In genomic region chr10:122374859-122375721, GRCh38 we compare ENCODE assay signal across 8 cellular contexts. TPM values are rescaled to one million over a fixed set of nuclear protein-coding genes. Genes with fewer than 3 reads are reported as not detected.
DNase-seq lines count a peak whose midpoint lies in the region; ATAC-seq and TF ChIP-seq lines count a peak whose summit lies in the region.

No MANE protein-coding gene starts in this region.

- peaks cover 26% of the 10 kb centered on the region for H3K27me3 ChIP-seq in osteoblast (ENCODE audit: insufficient read depth, low read length)
- no peaks in the 10 kb centered on the region for H3K27me3 ChIP-seq in testis

- TF ChIP-seq CTCF in osteoblast (IDR thresholded peaks at IDR 0.05; ENCODE audit: extremely low read depth, low read depth, low read length) (no peak), testis (IDR thresholded peaks at IDR 0.05) (no peak)

- peak overlapping the region; percentile 94 for H3K4me3 ChIP-seq in osteoblast (ENCODE audit: insufficient read depth, low read length)
- peak overlapping the region; percentile 76 to 89 for H3K4me3 ChIP-seq in testis

- peaks cover 11% of the 10 kb centered on the region for H4K20me1 ChIP-seq in osteoblast (ENCODE audit: insufficient read depth, low read length)

- no peak for TF ChIP-seq POLR2A in testis (IDR thresholded peaks at IDR 0.05)

- peaks cover 60% of the 10 kb centered on the region for H3K4me1 Mint-ChIP-seq in activated naive CD4-positive, alpha-beta T cell treated with anti-CD3 and anti-CD28 coated beads, Interleukin-2, amount 50 U/mL, for 24 hours

- H3K36me3 Mint-ChIP-seq in activated naive CD4-positive, alpha-beta T cell treated with anti-CD3 and anti-CD28 coated beads, Interleukin-2, amount 50 U/mL, for 24 hours = no peaks in the 10 kb centered on the region

- H3K36me3 ChIP-seq in osteoblast (ENCODE audit: insufficient read depth, low read length) = no peaks in the 10 kb centered on the region
- no peaks in the 10 kb centered on the region for H3K36me3 ChIP-seq in testis (ENCODE audit: low read depth, missing control alignments)

- peaks cover 26% of the 10 kb centered on the region for H3K79me2 ChIP-seq in osteoblast (ENCODE audit: insufficient read depth, low read length)

- H3K4me3 Mint-ChIP-seq in activated naive CD4-positive, alpha-beta T cell treated with anti-CD3 and anti-CD28 coated beads, Interleukin-2, amount 50 U/mL, for 24 hours = peak overlapping the region; percentile 95

- WGBS in testis, 2 donors = 0 to 2% methylated on average over 14 to 32 of the region's 93 CpGs

- H3K9me3 Mint-ChIP-seq in activated naive CD4-positive, alpha-beta T cell treated with anti-CD3 and anti-CD28 coated beads, Interleukin-2, amount 50 U/mL, for 24 hours = no peaks in the 10 kb centered on the region

- H3K9me3 ChIP-seq in osteoblast (ENCODE audit: low read depth, low read length) = no peaks in the 10 kb centered on the region
- H3K9me3 ChIP-seq in testis = no peaks in the 10 kb centered on the region

- peak; percentile 70 for DNase-seq in CD1c-positive myeloid dendritic cell (ENCODE audit: extremely low spot score)
- peak; percentile 47 to 60 for DNase-seq in SHP77 (lab: John Stamatoyannopoulos, UW)
- DNase-seq in glomerular visceral epithelial cell (ENCODE audit: extremely low spot score) = peak; percentile 72
- DNase-seq in osteoblast (ENCODE audit: insufficient read length, low spot score, missing footprints) = peak; percentile 92
- DNase-seq in testis = peak; percentile 57

- H3K4me1 ChIP-seq in osteoblast (ENCODE audit: insufficient read depth, low read length) = peaks cover 10% of the 10 kb centered on the region
- peaks cover 10% of the 10 kb centered on the region for H3K4me1 ChIP-seq in testis

- peak overlapping the region; percentile 99 for H3K4me2 ChIP-seq in osteoblast (ENCODE audit: insufficient read depth, low read length)

- H3K27me3 Mint-ChIP-seq in activated naive CD4-positive, alpha-beta T cell treated with anti-CD3 and anti-CD28 coated beads, Interleukin-2, amount 50 U/mL, for 24 hours = no peaks in the 10 kb centered on the region

- H2AFZ ChIP-seq in osteoblast (ENCODE audit: low read length) = peak overlapping the region; percentile 95

- intact Hi-C loops in testis (cut with DNase I; ENCODE audit: low total_unique reads) = no loop called here

- H3K27ac ChIP-seq in osteoblast (ENCODE audit: low read depth, low read length) (peak overlapping the region; percentile 63), testis (peak overlapping the region; percentile 82 to 96)

- H3K27ac Mint-ChIP-seq in activated naive CD4-positive, alpha-beta T cell treated with anti-CD3 and anti-CD28 coated beads, Interleukin-2, amount 50 U/mL, for 24 hours = peak overlapping the region; percentile 99

- peak; percentile 41 for ATAC-seq in GM19328 (IDR thresholded peaks at IDR 0.05; ENCODE audit: unreplicated experiment)
- ATAC-seq in HG03439 (IDR thresholded peaks at IDR 0.05; ENCODE audit: unreplicated experiment) = peak; percentile 61

RNA-seq across cellular contexts. Expression of gene PLEKHA1, which starts 0.6 kb away (rescaled TPM):
- total RNA-seq in osteoblast (17.4 and 19.7 TPM in 2 replicates), testis (10 to 100 TPM; 27.6 to 35.7 TPM)
- 66.6 TPM for polyA plus RNA-seq in testis (ENCODE audit: insufficient read depth, low read depth, low replicate concordance)

Comparison
In these comparisons a context has a peak if more than half of its experiments do, and no peak if none do; other contexts are left out.
1. Peak in every context shown above with its lines: DNase-seq, ATAC-seq, H3K4me3 ChIP-seq and H3K27ac ChIP-seq.